In the genomic region with DNA sequence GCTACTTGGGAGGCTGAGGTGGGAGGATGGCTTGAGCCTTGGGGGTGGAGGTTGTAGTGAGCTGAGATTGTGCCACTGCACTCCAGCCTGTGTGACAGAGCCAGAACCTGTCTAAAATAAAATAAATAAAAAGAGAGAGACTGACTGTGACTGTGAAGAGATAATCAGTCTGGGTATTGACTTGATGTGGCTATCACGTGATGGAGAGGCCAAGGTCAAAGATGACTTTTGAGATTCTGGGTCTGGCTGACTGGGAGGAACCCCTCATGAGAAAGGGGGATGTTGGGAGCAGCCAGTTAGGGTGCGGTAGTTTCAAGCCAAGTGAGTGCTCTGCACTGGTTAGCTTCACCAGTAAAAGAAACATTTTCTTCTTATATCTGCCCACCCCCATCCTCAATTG, we compare ENCODE assay signal across 15 cellular contexts.
DNase-seq lines count a peak whose midpoint lies in the region; ATAC-seq, FAIRE-seq and TF ChIP-seq lines count a peak whose summit lies in the region.
"Had no signal": no experiment of that assay in that cellular context is flagged by ENCODE, and none has a peak within 500 bp of the region (broad histone marks: within the 10 kb centered on the region; RNA-seq: fewer than 3 reads in every experiment).

No MANE protein-coding gene starts in this region.

- in situ Hi-C loops in K562 (cut with MboI), result no loop called here

- H3K27ac Mint-ChIP-seq in activated CD4-positive, alpha-beta T cell treated with anti-CD3 and anti-CD28 coated beads for 36 hours, result peak overlapping the region; percentile 6
- H3K27ac Mint-ChIP-seq in stimulated activated naive CD8-positive, alpha-beta T cell treated with anti-CD3 and anti-CD28 coated beads, Interleukin-15, Interleukin-2, amounts not matched to agents 100 ng/mL and 50 ng/mL, for 24 hours, result peak overlapping the region; percentile 33
- H3K27ac Mint-ChIP-seq in stimulated activated effector memory CD8-positive, alpha-beta T cell treated with anti-CD3 and anti-CD28 coated beads, Interleukin-12 subunit alpha, Interleukin-12 subunit beta, amount 100 ng/mL, for 72 hours, result peak overlapping the region; percentile 30

- WGBS in K562 (ENCODE audit: insufficient coverage, low coverage, missing lambda C conversion rate), result 51% methylated on average over 2 of the region's 2 CpGs

- no peaks in the 10 kb centered on the region for H3K9me3 ChIP-seq in K562 (replicated peaks; ENCODE audit: control insufficient read depth, insufficient read depth, low read depth, low read length)

- H3K27me3 ChIP-seq in K562 (ENCODE audit: control insufficient read depth in 2 of 2, insufficient read depth in 2 of 2, low read length in 2 of 2), result no peaks in the 10 kb centered on the region

- H3K36me3 Mint-ChIP-seq in activated CD4-positive, alpha-beta T cell treated with anti-CD3 and anti-CD28 coated beads for 36 hours (ENCODE audit: low read depth), result peaks cover 21% of the 10 kb centered on the region
- H3K36me3 Mint-ChIP-seq in stimulated activated naive CD8-positive, alpha-beta T cell treated with anti-CD3 and anti-CD28 coated beads, Interleukin-15, Interleukin-2, amounts not matched to agents 100 ng/mL and 50 ng/mL, for 24 hours (ENCODE audit: low read depth), result peaks cover 19% of the 10 kb centered on the region
- peaks cover 67% of the 10 kb centered on the region for H3K36me3 Mint-ChIP-seq in stimulated activated effector memory CD8-positive, alpha-beta T cell treated with anti-CD3 and anti-CD28 coated beads, Interleukin-12 subunit alpha, Interleukin-12 subunit beta, amount 100 ng/mL, for 72 hours

- BruUV-seq in K562 (replicated peaks; lab: Mats Ljungman, UMichigan), result no TSS peak

- peaks cover 7% of the 10 kb centered on the region for H3K9me3 Mint-ChIP-seq in activated CD4-positive, alpha-beta T cell treated with anti-CD3 and anti-CD28 coated beads for 36 hours (ENCODE audit: low read depth)
- peaks cover 6% of the 10 kb centered on the region for H3K9me3 Mint-ChIP-seq in stimulated activated naive CD8-positive, alpha-beta T cell treated with anti-CD3 and anti-CD28 coated beads, Interleukin-15, Interleukin-2, amounts not matched to agents 100 ng/mL and 50 ng/mL, for 24 hours
- H3K9me3 Mint-ChIP-seq in stimulated activated effector memory CD8-positive, alpha-beta T cell treated with anti-CD3 and anti-CD28 coated beads, Interleukin-12 subunit alpha, Interleukin-12 subunit beta, amount 100 ng/mL, for 72 hours, result peaks cover 3% of the 10 kb centered on the region
- H3K9me3 Mint-ChIP-seq: CD14-positive monocyte, GM23338 had no signal

- H3K4me3 ChIP-seq in K562, result no peak overlapping the region
- H3K4me3 ChIP-seq: GM12878, GM23338 had no signal

- FAIRE-seq in K562 (lab: Jason Lieb, UNC), result no peak
- FAIRE-seq: GM12878, GM18507 had no signal

- peaks cover 81% of the 10 kb centered on the region for H3K4me1 Mint-ChIP-seq in activated CD4-positive, alpha-beta T cell treated with anti-CD3 and anti-CD28 coated beads for 36 hours
- H3K4me1 Mint-ChIP-seq in stimulated activated naive CD8-positive, alpha-beta T cell treated with anti-CD3 and anti-CD28 coated beads, Interleukin-15, Interleukin-2, amounts not matched to agents 100 ng/mL and 50 ng/mL, for 24 hours (ENCODE audit: low read depth), result peaks cover 67% of the 10 kb centered on the region
- H3K4me1 Mint-ChIP-seq in stimulated activated effector memory CD8-positive, alpha-beta T cell treated with anti-CD3 and anti-CD28 coated beads, Interleukin-12 subunit alpha, Interleukin-12 subunit beta, amount 100 ng/mL, for 72 hours, result peaks cover 69% of the 10 kb centered on the region

- no peak overlapping the region for H3K4me2 ChIP-seq in K562 (ENCODE audit: insufficient read depth, low read length)
- H3K4me2 ChIP-seq: GM23338 had no signal

- no peak for TF ChIP-seq CTCF in K562 (IDR thresholded peaks at IDR 0.05 in 2 of 3, conservative IDR thresholded peaks at IDR 0.05 in 1 of 3; ENCODE audit: insufficient read depth in 2 of 3, low read depth in 1 of 3, low read length in 3 of 3)

- H3K27ac ChIP-seq in K562 (ENCODE audit: extremely low read depth, low read depth, low read length), result no peak overlapping the region
- H3K27ac ChIP-seq: 22Rv1 had no signal

- peaks cover 52% of the 10 kb centered on the region for H3K36me3 ChIP-seq in K562 (ENCODE audit: control insufficient read depth, insufficient read depth, low read length)

- DNase-seq in activated CD4-positive, alpha-beta T cell treated with anti-CD3 and anti-CD28 coated beads for 36 hours, result no peak
- no peak for DNase-seq in activated CD4-positive, alpha-beta T cell treated with anti-CD3 and anti-CD28 coated beads for 48 hours
- no peak for DNase-seq in stimulated activated naive CD8-positive, alpha-beta T cell treated with anti-CD3 and anti-CD28 coated beads, Interleukin-15, Interleukin-2, amounts not matched to agents 100 U/mL and 50 U/mL, for 24 hours
- DNase-seq in K562 (ENCODE audit: extremely low read depth in 1 of 4, low spot score in 3 of 4), result no peak
- DNase-seq in stimulated activated effector memory CD8-positive, alpha-beta T cell treated with anti-CD3 and anti-CD28 coated beads, Interleukin-12 subunit alpha, Interleukin-12 subunit beta, amount 100 ng/mL, for 72 hours (ENCODE audit: low spot score in 2 of 2), result no peak
- DNase-seq: DMS79, H7 had no signal

- H2AFZ ChIP-seq in K562 (ENCODE audit: low read depth, low read length), result no peak overlapping the region
- H2AFZ ChIP-seq: GM23338 had no signal

- POLR2A ChIA-PET in activated CD4-positive, alpha-beta T cell treated with anti-CD3 and anti-CD28 coated beads for 36 hours (lab: Charles Lee), result no interaction called here
- POLR2A ChIA-PET in K562 (lab: Yijun Ruan, JAX), result interaction anchor here (0.6 kb wide), 1 partner anchor 179 kb away, joined by 3 read pairs; no protein-coding TSS in a partner anchor

- peaks cover 90% of the 10 kb centered on the region for H3K79me2 ChIP-seq in K562 (ENCODE audit: control insufficient read depth, insufficient read depth, low read length)

- TF ChIP-seq EP300 in K562 (IDR thresholded peaks at IDR 0.05; ENCODE audit: low read length), result no peak

- H3K9me1 ChIP-seq in K562 (ENCODE audit: control insufficient read depth, insufficient read depth, low read length), result no peaks in the 10 kb centered on the region

- CTCF ChIA-PET in activated CD4-positive, alpha-beta T cell treated with anti-CD3 and anti-CD28 coated beads for 36 hours (lab: Charles Lee), result interaction anchor here (0.6 to 1.1 kb wide), 2 partner anchors 36 to 37 kb away, joined by 3 to 6 read pairs; no protein-coding TSS in a partner anchor
- CTCF ChIA-PET in K562 (lab: Yijun Ruan, JAX; ENCODE audit: low intra/inter-chr PET ratio), result no interaction called here

- TF ChIP-seq RAD21 in K562 (CRISPR knock-in tag; conservative IDR thresholded peaks at IDR 0.05 in 1 of 2, IDR thresholded peaks at IDR 0.05 in 1 of 2), result no peak

- H3K4me1 ChIP-seq in K562 (replicated peaks in 1 of 2; ENCODE audit: control insufficient read depth in 2 of 2, insufficient read depth in 2 of 2, low read length in 2 of 2), result no peaks in the 10 kb centered on the region

- ATAC-seq in activated CD4-positive, alpha-beta T cell treated with anti-CD3 and anti-CD28 coated beads for 36 hours, result no peak
- ATAC-seq in stimulated activated naive CD8-positive, alpha-beta T cell treated with anti-CD3 and anti-CD28 coated beads, Interleukin-15, Interleukin-2, amounts not matched to agents 100 U/mL and 50 U/mL, for 24 hours, result no peak
- ATAC-seq in K562, result no peak; the same call in 1 of the 3 replicates
- ATAC-seq in stimulated activated effector memory CD8-positive, alpha-beta T cell treated with anti-CD3 and anti-CD28 coated beads, Interleukin-12 subunit alpha, Interleukin-12 subunit beta, amount 100 ng/mL, for 72 hours, result no peak
- no peak for ATAC-seq in HG03354 (IDR thresholded peaks at IDR 0.05; ENCODE audit: poor library complexity, severe bottlenecking, unreplicated experiment)
- no peak for ATAC-seq in GM21515 (IDR thresholded peaks at IDR 0.05; ENCODE audit: unreplicated experiment)
- ATAC-seq: GM12878, GM23338 had no signal

- H3K9ac ChIP-seq in K562 (ENCODE audit: insufficient read depth in 1 of 2, low read depth in 2 of 2, low read length in 2 of 2), result no peak overlapping the region

- H3K27me3 Mint-ChIP-seq in activated CD4-positive, alpha-beta T cell treated with anti-CD3 and anti-CD28 coated beads for 36 hours, result no peaks in the 10 kb centered on the region
- H3K27me3 Mint-ChIP-seq in stimulated activated naive CD8-positive, alpha-beta T cell treated with anti-CD3 and anti-CD28 coated beads, Interleukin-15, Interleukin-2, amounts not matched to agents 100 ng/mL and 50 ng/mL, for 24 hours, result no peaks in the 10 kb centered on the region

- intact Hi-C loops in activated CD4-positive, alpha-beta T cell treated with anti-CD3 and anti-CD28 coated beads for 36 hours (cut with DNase I, micrococcal nuclease), result no loop called here
- intact Hi-C loops in K562 (cut with micrococcal nuclease), result no loop called here

- no peak for TF ChIP-seq POLR2A in K562 (conservative IDR thresholded peaks at IDR 0.05)

- H3K4me3 Mint-ChIP-seq in activated CD4-positive, alpha-beta T cell treated with anti-CD3 and anti-CD28 coated beads for 36 hours, result no peak overlapping the region
- no peak overlapping the region for H3K4me3 Mint-ChIP-seq in stimulated activated naive CD8-positive, alpha-beta T cell treated with anti-CD3 and anti-CD28 coated beads, Interleukin-15, Interleukin-2, amounts not matched to agents 100 ng/mL and 50 ng/mL, for 24 hours
- H3K4me3 Mint-ChIP-seq in stimulated activated effector memory CD8-positive, alpha-beta T cell treated with anti-CD3 and anti-CD28 coated beads, Interleukin-12 subunit alpha, Interleukin-12 subunit beta, amount 100 ng/mL, for 72 hours, result no peak overlapping the region
- H3K4me3 Mint-ChIP-seq: CD14-positive monocyte, GM23338 had no signal

- no peaks in the 10 kb centered on the region for H4K20me1 ChIP-seq in K562 (replicated peaks; ENCODE audit: control insufficient read depth, insufficient read depth, low read length)

TF ChIP-seq in K562, 482 proteins besides CTCF, POLR2A, EP300 and RAD21 (continues in another document):
- TF ChIP-seq GTF2F1 (IDR thresholded peaks at IDR 0.05; ENCODE audit: low read depth, low read length), result no peak
- peak; percentile 67; the same call in 1 of the 2 replicates for TF ChIP-seq TOE1 (IDR thresholded peaks at IDR 0.05; ENCODE audit: borderline replicate concordance)
- no peak for TF ChIP-seq TOE1 (CRISPR knock-in tag; IDR thresholded peaks at IDR 0.05; ENCODE audit: borderline replicate concordance, low read depth)
